In genomic region chr3:141454906-141455602, GRCh38 we compare ENCODE assay signal across 9 cellular contexts. TPM values are rescaled to one million over a fixed set of nuclear protein-coding genes. Genes with fewer than 3 reads are reported as not detected.
DNase-seq lines count a peak whose midpoint lies in the region; TF ChIP-seq lines count a peak whose summit lies in the region.
"Had no signal": no experiment of that assay in that cellular context is flagged by ENCODE, and none has a peak within 500 bp of the region (broad histone marks: within the 10 kb centered on the region; RNA-seq: fewer than 3 reads in every experiment).

No MANE protein-coding gene starts in this region.

- DNase-seq in NCI-H510A treated with DMSO at 0.1 percent for 48 hours (lab: John Stamatoyannopoulos, UW) (peak; percentile 68), NCI-H510A (lab: John Stamatoyannopoulos, UW) (no peak), GOT3 (lab: John Stamatoyannopoulos, UW) (peak; percentile 11), NCI-H1105 (lab: John Stamatoyannopoulos, UW) (peak; percentile 78), SK-N-MC (ENCODE audit: low read depth, low spot score) (peak; percentile 26), colonic mucosa (no peak), type B pancreatic cell (ENCODE audit: extremely low spot score, unreplicated experiment) (no peak)

- intact Hi-C loops in colonic mucosa (cut with DNase I) = loop anchor here (5.0 to 10.0 kb wide), 3 partner anchors 98 to 220 kb away; partner anchors contain the start of gene PXYLP1

- peak overlapping the region; percentile 67 for H3K27ac Mint-ChIP-seq in type B pancreatic cell

- H3K27ac ChIP-seq in SK-N-MC (no peak overlapping the region), colonic mucosa (peak overlapping the region; percentile 48), liver (ENCODE audit: low read depth in 1 of 2, low read length in 2 of 2) (no peak overlapping the region)
- H3K27ac ChIP-seq: BLaER1 had no signal

- no peaks in the 10 kb centered on the region for H3K27me3 ChIP-seq in colonic mucosa
- no peaks in the 10 kb centered on the region for H3K27me3 ChIP-seq in liver (ENCODE audit: control insufficient read depth in 4 of 4, insufficient read depth in 4 of 4, low read length in 3 of 4)
- H3K27me3 ChIP-seq: BLaER1 had no signal

- TF ChIP-seq CTCF in colonic mucosa (IDR thresholded peaks at IDR 0.05) (peak; percentile 56), liver (IDR thresholded peaks at IDR 0.05; ENCODE audit: low read depth, low read length, missing input control) (peak; percentile 75), type B pancreatic cell (conservative IDR thresholded peaks at IDR 0.05) (peak; percentile 78)

- no peak overlapping the region for H3K9ac ChIP-seq in SK-N-MC (ENCODE audit: insufficient read length)
- H3K9ac ChIP-seq in colonic mucosa (ENCODE audit: low read depth in 2 of 2, low read length in 2 of 2) = no peak overlapping the region
- H3K9ac ChIP-seq in liver (ENCODE audit: low read depth in 1 of 2, low read length in 2 of 2) = no peak overlapping the region
- H3K9ac ChIP-seq: BLaER1 had no signal

- H3K27me3 Mint-ChIP-seq in type B pancreatic cell = no peaks in the 10 kb centered on the region

- H3K4me1 Mint-ChIP-seq in type B pancreatic cell (ENCODE audit: unreplicated experiment) = peaks cover 24% of the 10 kb centered on the region

- H3K4me3 ChIP-seq in SK-N-MC (no peak overlapping the region), colonic mucosa (no peak overlapping the region), liver (ENCODE audit: low read depth in 1 of 3, low read length in 3 of 3) (no peak overlapping the region)
- H3K4me3 ChIP-seq: BLaER1 had no signal

- H3K9me3 ChIP-seq in SK-N-MC (ENCODE audit: low read depth, low read length) (no peaks in the 10 kb centered on the region), colonic mucosa (no peaks in the 10 kb centered on the region), liver (ENCODE audit: control insufficient read depth in 4 of 4, low read length in 3 of 4) (no peaks in the 10 kb centered on the region)
- H3K9me3 ChIP-seq: BLaER1 had no signal

- H3K36me3 ChIP-seq in SK-N-MC (ENCODE audit: insufficient read depth, low read length) (no peaks in the 10 kb centered on the region), colonic mucosa (no peaks in the 10 kb centered on the region), liver (ENCODE audit: control insufficient read depth in 4 of 4, insufficient read depth in 3 of 4, low read depth in 1 of 4, low read length in 3 of 4) (no peaks in the 10 kb centered on the region)
- H3K36me3 ChIP-seq: BLaER1 had no signal

- H3K4me1 ChIP-seq in colonic mucosa (peaks cover 11% of the 10 kb centered on the region), liver (ENCODE audit: control insufficient read depth in 4 of 4, insufficient read depth in 4 of 4, low read length in 3 of 4) (peaks cover 0 to 8% (median 4%) of the 10 kb centered on the region in 4 donors)
- H3K4me1 ChIP-seq: BLaER1 had no signal

- H3K4me3 Mint-ChIP-seq in type B pancreatic cell = no peak overlapping the region

- peak; percentile 83 to 95 for TF ChIP-seq RAD21 in liver (IDR thresholded peaks at IDR 0.05)

- WGBS in liver = 59% methylated on average over 20 of the region's 20 CpGs

- H3K9me3 Mint-ChIP-seq in type B pancreatic cell = no peaks in the 10 kb centered on the region

- H3K36me3 Mint-ChIP-seq in type B pancreatic cell = no peaks in the 10 kb centered on the region

TF ChIP-seq in liver, 16 proteins besides CTCF, POLR2A, EP300 and RAD21:
- TF ChIP-seq JUND (IDR thresholded peaks at IDR 0.05) = peak in 1 of 2 donors; percentile 9
- TF ChIP-seq HNF4A (conservative IDR thresholded peaks at IDR 0.05) = no peak
- TF ChIP-seq FOXA2 (IDR thresholded peaks at IDR 0.05) = no peak
- TF ChIP-seq REST (IDR thresholded peaks at IDR 0.05) = no peak
- TF ChIP-seq EGR1 (IDR thresholded peaks at IDR 0.05; ENCODE audit: low read depth in 2 of 2) = no peak
- TF ChIP-seq GABPA (IDR thresholded peaks at IDR 0.05 in 1 of 2, conservative IDR thresholded peaks at IDR 0.05 in 1 of 2) = no peak
- TF ChIP-seq, protein P1, sequence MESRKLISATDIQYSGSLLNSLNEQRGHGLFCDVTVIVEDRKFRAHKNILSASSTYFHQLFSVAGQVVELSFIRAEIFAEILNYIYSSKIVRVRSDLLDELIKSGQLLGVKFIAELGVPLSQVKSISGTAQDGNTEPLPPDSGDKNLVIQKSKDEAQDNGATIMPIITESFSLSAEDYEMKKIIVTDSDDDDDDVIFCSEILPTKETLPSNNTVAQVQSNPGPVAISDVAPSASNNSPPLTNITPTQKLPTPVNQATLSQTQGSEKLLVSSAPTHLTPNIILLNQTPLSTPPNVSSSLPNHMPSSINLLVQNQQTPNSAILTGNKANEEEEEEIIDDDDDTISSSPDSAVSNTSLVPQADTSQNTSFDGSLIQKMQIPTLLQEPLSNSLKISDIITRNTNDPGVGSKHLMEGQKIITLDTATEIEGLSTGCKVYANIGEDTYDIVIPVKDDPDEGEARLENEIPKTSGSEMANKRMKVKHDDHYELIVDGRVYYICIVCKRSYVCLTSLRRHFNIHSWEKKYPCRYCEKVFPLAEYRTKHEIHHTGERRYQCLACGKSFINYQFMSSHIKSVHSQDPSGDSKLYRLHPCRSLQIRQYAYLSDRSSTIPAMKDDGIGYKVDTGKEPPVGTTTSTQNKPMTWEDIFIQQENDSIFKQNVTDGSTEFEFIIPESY (IDR thresholded peaks at IDR 0.05) = no peak
TF ChIP-seq in liver: peak in this region for 1.

RNA-seq across cellular contexts. Expression of gene RASA2, which starts 31.8 kb away (rescaled TPM):
- 10 to 100 TPM; 12.0 to 18.3 TPM for total RNA-seq in colonic mucosa
- total RNA-seq in liver = 1 to 10 TPM; 5.3 to 5.4 TPM
- 1 to 10 TPM; 1.6 to 3.9 TPM for polyA plus RNA-seq in liver
- 14.3 and 20.3 TPM in 2 replicates for total RNA-seq in type B pancreatic cell (ENCODE audit: low replicate concordance)

Comparison
In these comparisons a context has a peak if more than half of its experiments do, and no peak if none do; other contexts are left out.
1. DNase-seq: peak in NCI-H510A treated with DMSO at 0.1 percent for 48 hours (single experiment), GOT3 (single experiment), NCI-H1105 (single experiment) and SK-N-MC (single experiment); none in NCI-H510A (single experiment), colonic mucosa (single experiment) and type B pancreatic cell (single experiment).
2. Peak in every context shown above with its lines, with median percentiles within 50 percentile points of each other: CTCF ChIP-seq.